In the genomic region with DNA sequence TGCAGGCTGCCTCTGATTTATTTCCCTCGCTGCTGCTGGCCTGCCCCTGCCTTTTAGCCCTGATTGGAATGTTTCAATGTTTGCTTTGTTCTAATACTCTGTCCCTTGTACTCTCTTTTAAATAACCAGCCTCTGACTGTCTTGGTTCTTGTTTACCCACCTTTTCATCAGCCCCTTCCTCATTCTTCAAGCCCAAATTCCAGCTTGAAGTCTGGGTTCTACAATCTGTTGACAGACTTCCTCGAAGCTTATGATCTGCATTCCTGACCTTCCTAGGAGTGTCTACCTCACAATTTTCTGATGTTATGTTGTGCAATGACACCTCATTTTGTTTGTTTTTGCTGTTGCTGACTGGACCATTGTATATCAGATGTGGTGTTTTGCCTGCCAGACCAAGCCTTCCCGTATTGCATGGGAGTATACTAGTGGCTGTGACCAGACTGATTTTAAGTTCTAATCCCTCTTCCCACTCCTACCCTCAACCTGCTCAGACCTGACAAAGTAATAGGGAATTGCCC, we compare ENCODE assay signal across 13 cellular contexts.
A peak's percentile ranks its signal among the peaks of the same experiment; 100 is the strongest.
DNase-seq lines count a peak whose midpoint lies in the region; ATAC-seq and TF ChIP-seq lines count a peak whose summit lies in the region.
"Had no signal": no experiment of that assay in that cellular context is flagged by ENCODE, and none has a peak within 500 bp of the region (broad histone marks: within the 10 kb centered on the region; RNA-seq: fewer than 3 reads in every experiment).

No MANE protein-coding gene starts in this region.

- no peak for ATAC-seq in GM18498 (IDR thresholded peaks at IDR 0.05; ENCODE audit: unreplicated experiment)

- TF ChIP-seq CTCF in cardiac fibroblast (IDR thresholded peaks at IDR 0.05; ENCODE audit: low read depth, low read length) (no peak), retinal pigment epithelial cell (conservative IDR thresholded peaks at IDR 0.05; ENCODE audit: low read depth, low read length) (no peak), GM10266 (IDR thresholded peaks at IDR 0.05; ENCODE audit: control insufficient read depth, insufficient read depth, low read depth, missing control alignments) (no peak)

- DNase-seq in DMS53 (lab: John Stamatoyannopoulos, UW), result peak; percentile 40
- DNase-seq in DMS53 treated with DMSO at 0.1 percent for 48 hours (lab: John Stamatoyannopoulos, UW; ENCODE audit: unreplicated experiment), result no peak
- DNase-seq in cardiac fibroblast (ENCODE audit: low read depth in 2 of 2), result peak; percentile 34 to 75
- DNase-seq in left kidney (ENCODE audit: low read depth, low spot score), result peak; percentile 40
- peak; percentile 14 for DNase-seq in retinal pigment epithelial cell (ENCODE audit: low read depth)
- DNase-seq in GM10266 (ENCODE audit: extremely low spot score), result no peak
- DNase-seq in NCI-H524 treated with DMSO at 0.1 percent for 48 hours (lab: John Stamatoyannopoulos, UW), result no peak
- DNase-seq: activated T-cell treated with anti-CD3 and anti-CD28 coated beads for 4 hours; amniotic stem cell; effector memory CD4-positive, alpha-beta T cell; T-helper 1 cell had no signal

- H3K4me3 ChIP-seq in cardiac fibroblast (replicated peaks in 1 of 2; ENCODE audit: low read depth in 2 of 2, low read length in 2 of 2) (no peak overlapping the region), retinal pigment epithelial cell (ENCODE audit: low read length) (no peak overlapping the region)
- H3K4me3 ChIP-seq: suprapubic skin had no signal

Comparison
In these comparisons a context has a peak if more than half of its experiments do, and no peak if none do; other contexts are left out.
1. DNase-seq: peak in DMS53 (single experiment), cardiac fibroblast (2 of 2), left kidney (single experiment) and retinal pigment epithelial cell (single experiment); none in DMS53 treated with DMSO at 0.1 percent for 48 hours (single experiment), GM10266 (single experiment) and NCI-H524 treated with DMSO at 0.1 percent for 48 hours (single experiment).